In genomic region chr4:172134536-172134935, GRCh38 we compare ENCODE assay signal across 24 cellular contexts.
"Had no signal": no experiment of that assay in that cellular context is flagged by ENCODE, and none has a peak within 500 bp of the region (broad histone marks: within the 10 kb centered on the region; RNA-seq: fewer than 3 reads in every experiment).

No MANE protein-coding gene starts in this region.

- H3K27me3 ChIP-seq: body of pancreas, gastroesophageal sphincter, heart left ventricle, neutrophil, pancreas, upper lobe of left lung had no signal

- H3K27ac ChIP-seq: body of pancreas, gastroesophageal sphincter, heart left ventricle, neutrophil, pancreas, psoas muscle, upper lobe of left lung had no signal

- H3K27ac Mint-ChIP-seq: activated CD4-positive, alpha-beta memory T cell treated with anti-CD3 and anti-CD28 coated beads, Interleukin-2, amount 10 ng/mL, durations not matched to agents 7 days and 5 days; activated naive CD4-positive, alpha-beta T cell treated with anti-CD3 and anti-CD28 coated beads for 36 hours; activated T-cell treated with anti-CD3 and anti-CD28 coated beads, Interleukin-2, amount 50 U/mL, for 72 hours; memory B cell; natural killer cell treated with Interleukin-12 subunit alpha and Interleukin-12 subunit beta and Interleukin-15 and Interleukin-18, amount 100 ng/mL, for 72 hours had no signal

- H3K36me3 Mint-ChIP-seq: memory B cell; natural killer cell treated with Interleukin-12 subunit alpha and Interleukin-12 subunit beta and Interleukin-15 and Interleukin-18, amount 100 ng/mL, for 72 hours had no signal

- H3K4me1 Mint-ChIP-seq: activated CD4-positive, alpha-beta memory T cell treated with anti-CD3 and anti-CD28 coated beads, Interleukin-2, amount 10 ng/mL, durations not matched to agents 7 days and 5 days; memory B cell had no signal

- ATAC-seq: activated T-cell treated with anti-CD3 and anti-CD28 coated beads, Interleukin-2, amount 50 U/mL, for 72 hours; body of pancreas; esophagus mucosa; gastroesophageal sphincter; heart left ventricle; left colon; natural killer cell treated with Interleukin-12 subunit alpha and Interleukin-12 subunit beta and Interleukin-15 and Interleukin-18, amount 100 ng/mL, for 72 hours; pancreas; psoas muscle; right cardiac atrium had no signal

- DNase-seq: activated CD4-positive, alpha-beta memory T cell treated with anti-CD3 and anti-CD28 coated beads, Interleukin-2, amount 10 ng/mL, durations not matched to agents 7 days and 5 days; activated CD4-positive, alpha-beta T cell treated with anti-CD3 and anti-CD28 coated beads for 48 hours; activated CD4-positive, CD25-positive, alpha-beta regulatory T cell; activated effector memory CD4-positive, alpha-beta T cell treated with Interleukin-2 at 50 U/mL for 16 hours; activated naive CD4-positive, alpha-beta T cell treated with anti-CD3 and anti-CD28 coated beads for 36 hours; activated T-cell treated with anti-CD3 and anti-CD28 coated beads, Interleukin-2, amount 50 U/mL, for 72 hours; body of pancreas; dermis blood vessel endothelial cell; effector memory CD4-positive, alpha-beta T cell; heart left ventricle; left colon; pancreas; psoas muscle; right cardiac atrium; stimulated activated CD4-positive, alpha-beta T cell treated with anti-CD3 and anti-CD28 coated beads, Interleukin-4, amount 100 ng/mL, for 24 hours; stimulated activated naive CD4-positive, alpha-beta T cell treated with Interleukin-2 at 50 U/mL for 16 hours; T-helper 9 cell; upper lobe of left lung had no signal

- H3K4me3 Mint-ChIP-seq: activated CD4-positive, alpha-beta memory T cell treated with anti-CD3 and anti-CD28 coated beads, Interleukin-2, amount 10 ng/mL, durations not matched to agents 7 days and 5 days; activated naive CD4-positive, alpha-beta T cell treated with anti-CD3 and anti-CD28 coated beads for 36 hours; activated T-cell treated with anti-CD3 and anti-CD28 coated beads, Interleukin-2, amount 50 U/mL, for 72 hours; memory B cell; natural killer cell treated with Interleukin-12 subunit alpha and Interleukin-12 subunit beta and Interleukin-15 and Interleukin-18, amount 100 ng/mL, for 72 hours had no signal

- H3K36me3 ChIP-seq: gastroesophageal sphincter, heart left ventricle, neutrophil, pancreas, upper lobe of left lung had no signal

- H3K4me3 ChIP-seq: body of pancreas, gastroesophageal sphincter, heart left ventricle, pancreas, psoas muscle, upper lobe of left lung had no signal

- H3K4me1 ChIP-seq: body of pancreas, gastroesophageal sphincter, heart left ventricle, pancreas, psoas muscle, upper lobe of left lung had no signal

- FAIRE-seq: keratinocyte, pancreas had no signal

- H3K27me3 Mint-ChIP-seq: activated CD4-positive, alpha-beta memory T cell treated with anti-CD3 and anti-CD28 coated beads, Interleukin-2, amount 10 ng/mL, durations not matched to agents 7 days and 5 days; memory B cell; natural killer cell treated with Interleukin-12 subunit alpha and Interleukin-12 subunit beta and Interleukin-15 and Interleukin-18, amount 100 ng/mL, for 72 hours had no signal

- H3K9me3 ChIP-seq: body of pancreas, gastroesophageal sphincter, heart left ventricle, neutrophil, pancreas, psoas muscle, upper lobe of left lung had no signal

- H3K9me3 Mint-ChIP-seq: activated CD4-positive, alpha-beta memory T cell treated with anti-CD3 and anti-CD28 coated beads, Interleukin-2, amount 10 ng/mL, durations not matched to agents 7 days and 5 days; memory B cell had no signal
